ENCODE assay signal across 8 cellular contexts in genomic region chrX:106874075-106874474, GRCh38. TPM values are rescaled to one million over a fixed set of nuclear protein-coding genes. Genes with fewer than 3 reads are reported as not detected.
DNase-seq lines count a peak whose midpoint lies in the region; TF ChIP-seq lines count a peak whose summit lies in the region.

No MANE protein-coding gene starts in this region.

- WGBS in prostate gland: 68% methylated on average over 2 of the region's 2 CpGs

- no peaks in the 10 kb centered on the region for H3K36me3 ChIP-seq in colonic mucosa
- H3K36me3 ChIP-seq in prostate gland: no peaks in the 10 kb centered on the region

- no peaks in the 10 kb centered on the region for H3K4me1 ChIP-seq in colonic mucosa
- no peaks in the 10 kb centered on the region for H3K4me1 ChIP-seq in prostate gland (replicated peaks)

- no peak for TF ChIP-seq CTCF in NB4 (IDR thresholded peaks at IDR 0.05; ENCODE audit: low read depth, low read length)
- TF ChIP-seq CTCF in colonic mucosa (IDR thresholded peaks at IDR 0.05): peak; percentile 54
- peak in 3 of 4 experiments; percentile 30 to 43 (median 37) for TF ChIP-seq CTCF in prostate gland (IDR thresholded peaks at IDR 0.05)

- TF ChIP-seq POLR2A in NB4 (IDR thresholded peaks at IDR 0.05; ENCODE audit: extremely low read depth, insufficient read length): no peak
- TF ChIP-seq POLR2A in prostate gland (IDR thresholded peaks at IDR 0.05): no peak

- H3K27ac ChIP-seq in colonic mucosa (no peak overlapping the region), prostate gland (no peak overlapping the region), caudate nucleus (ENCODE audit: low read depth, low read length) (no peak overlapping the region)

- intact Hi-C loops in colonic mucosa (cut with DNase I): no loop called here
- intact Hi-C loops in prostate gland (cut with DNase I): no loop called here

- DNase-seq in NCI-H2081 (lab: John Stamatoyannopoulos, UW) (peak; percentile 33 to 43), NCI-H2081 treated with DMSO at 0.1 percent for 48 hours (lab: John Stamatoyannopoulos, UW) (no peak), NB4 (ENCODE audit: low read depth) (peak; percentile 33), colonic mucosa (no peak), prostate gland (ENCODE audit: low spot score) (no peak), ureter (ENCODE audit: low spot score) (no peak), caudate nucleus (lab: John Stamatoyannopoulos, UW) (no peak)
- no peak for DNase-seq in activated CD4-positive, alpha-beta T cell treated with anti-CD3 and anti-CD28 coated beads for 1 hour

- no peak overlapping the region for H3K9ac ChIP-seq in colonic mucosa (ENCODE audit: low read depth in 2 of 2, low read length in 2 of 2)

- H3K4me3 ChIP-seq in NB4 (ENCODE audit: low read depth, low read length) (no peak overlapping the region), colonic mucosa (no peak overlapping the region), prostate gland (no peak overlapping the region)

- H3K9me3 ChIP-seq in colonic mucosa (no peaks in the 10 kb centered on the region), prostate gland (no peaks in the 10 kb centered on the region)

- no peaks in the 10 kb centered on the region for H3K27me3 ChIP-seq in colonic mucosa
- no peaks in the 10 kb centered on the region for H3K27me3 ChIP-seq in prostate gland (replicated peaks; ENCODE audit: insufficient read depth)

RNA-seq across cellular contexts. Expression of gene RIPPLY1, which starts 29.1 kb away (rescaled TPM):
- total RNA-seq in colonic mucosa: not detected
- total RNA-seq in prostate gland: not detected
- not detected for total RNA-seq in ureter

RNA-seq across cellular contexts. Expression of gene CLDN2, which starts 46.1 kb away (rescaled TPM):
- total RNA-seq in colonic mucosa (1 to 10 TPM in 1 of 2 donors, under 1 TPM in 1; 0.58 to 1.9 TPM), prostate gland (under 1 TPM in 1 of 2 donors, not detected in 1; 0.28 TPM), ureter (not detected)

Comparison
In these comparisons a context has a peak if more than half of its experiments do, and no peak if none do; other contexts are left out.
1. DNase-seq: peak in NCI-H2081 (2 of 2) and NB4 (single experiment); none in NCI-H2081 treated with DMSO at 0.1 percent for 48 hours (single experiment), colonic mucosa (single experiment), prostate gland (single experiment), activated CD4-positive, alpha-beta T cell treated with anti-CD3 and anti-CD28 coated beads for 1 hour (single experiment), ureter (single experiment) and caudate nucleus (0 of 61).